In genomic region chr9:128153117-128153946, GRCh38 we compare ENCODE assay signal across 19 cellular contexts. TPM values are rescaled to one million over a fixed set of nuclear protein-coding genes. Genes with fewer than 3 reads are reported as not detected.
A peak's percentile ranks its signal among the peaks of the same experiment; 100 is the strongest.
DNase-seq lines count a peak whose midpoint lies in the region; ATAC-seq and TF ChIP-seq lines count a peak whose summit lies in the region.
"Had no signal": no experiment of that assay in that cellular context is flagged by ENCODE, and none has a peak within 500 bp of the region (broad histone marks: within the 10 kb centered on the region; RNA-seq: fewer than 3 reads in every experiment).

No MANE protein-coding gene starts in this region.

- no peak overlapping the region for H3K4me2 ChIP-seq in osteoblast (ENCODE audit: insufficient read depth, low read length)

- H2AFZ ChIP-seq in osteoblast (ENCODE audit: low read length) = no peak overlapping the region

- H3K9me3 Mint-ChIP-seq in MCF 10A (ENCODE audit: unreplicated experiment) = no peaks in the 10 kb centered on the region
- H3K9me3 Mint-ChIP-seq: CD4-positive, alpha-beta memory T cell had no signal

- peaks cover 29% of the 10 kb centered on the region for H3K4me1 Mint-ChIP-seq in MCF 10A (ENCODE audit: insufficient read depth, unreplicated experiment)

- intact Hi-C loops in MCF 10A (cut with micrococcal nuclease) (no loop called here), breast epithelium (cut with DNase I; ENCODE audit: low total_unique reads) (no loop called here)

- no peaks in the 10 kb centered on the region for H3K36me3 ChIP-seq in breast epithelium
- no peaks in the 10 kb centered on the region for H3K36me3 ChIP-seq in HEK293 (ENCODE audit: control insufficient read depth in 2 of 2, insufficient read depth in 1 of 2, low read length in 2 of 2)
- no peaks in the 10 kb centered on the region for H3K36me3 ChIP-seq in osteoblast (ENCODE audit: insufficient read depth, low read length)

- H3K36me3 Mint-ChIP-seq in MCF 10A (ENCODE audit: insufficient read depth, unreplicated experiment) = no peaks in the 10 kb centered on the region
- H3K36me3 Mint-ChIP-seq: CD4-positive, alpha-beta memory T cell had no signal

- no peaks in the 10 kb centered on the region for H4K20me1 ChIP-seq in osteoblast (ENCODE audit: insufficient read depth, low read length)

- DNase-seq in MCF 10A (ENCODE audit: unreplicated experiment) (no peak), breast epithelium (ENCODE audit: low spot score in 2 of 2) (no peak), islet precursor cell (peak; percentile 52), osteoblast (ENCODE audit: insufficient read length, low spot score, missing footprints) (peak; percentile 62), caudate nucleus (lab: John Stamatoyannopoulos, UW) (no peak), NCI-H510A treated with DMSO at 0.1 percent for 48 hours (lab: John Stamatoyannopoulos, UW) (no peak)
- DNase-seq: 8988T; CD4-positive, alpha-beta memory T cell; MV-4-11; NCI-H1417 treated with DMSO at 0.1 percent for 48 hours; NCI-H1930; NCI-H2171 treated with DMSO at 0.1 percent for 48 hours; NCI-H446 treated with DMSO at 0.1 percent for 48 hours; NCI-H774; PC-3 had no signal

- H3K4me3 Mint-ChIP-seq in MCF 10A (ENCODE audit: unreplicated experiment) = no peak overlapping the region
- H3K4me3 Mint-ChIP-seq: CD4-positive, alpha-beta memory T cell had no signal

- H3K27ac Mint-ChIP-seq in MCF 10A (ENCODE audit: low read depth, unreplicated experiment) = peak overlapping the region; percentile 54
- H3K27ac Mint-ChIP-seq: CD4-positive, alpha-beta memory T cell had no signal

- H3K27me3 ChIP-seq in breast epithelium = no peaks in the 10 kb centered on the region
- peaks cover 3% of the 10 kb centered on the region for H3K27me3 ChIP-seq in osteoblast (ENCODE audit: insufficient read depth, low read length)

- ATAC-seq in GM21381 (IDR thresholded peaks at IDR 0.05; ENCODE audit: unreplicated experiment) = no peak
- ATAC-seq: PC-3 had no signal

- TF ChIP-seq POLR2A in breast epithelium (IDR thresholded peaks at IDR 0.05) = no peak

- H3K27ac ChIP-seq in breast epithelium (no peak overlapping the region), HEK293 (ENCODE audit: extremely low read depth, low read depth, low read length) (no peak overlapping the region), osteoblast (ENCODE audit: low read depth, low read length) (no peak overlapping the region), caudate nucleus (ENCODE audit: low read depth, low read length) (no peak overlapping the region)
- H3K27ac ChIP-seq: HL-60 had no signal

- no peak for TF ChIP-seq CTCF in MCF 10A (IDR thresholded peaks at IDR 0.05; ENCODE audit: unreplicated experiment)
- TF ChIP-seq CTCF in breast epithelium (IDR thresholded peaks at IDR 0.05) = no peak
- TF ChIP-seq CTCF in HEK293 (tag by site-specific recombination; IDR thresholded peaks at IDR 0.05) = no peak
- no peak for TF ChIP-seq CTCF in osteoblast (IDR thresholded peaks at IDR 0.05; ENCODE audit: extremely low read depth, low read depth, low read length)

- H3K4me1 ChIP-seq in breast epithelium (peaks cover 9 to 15% of the 10 kb centered on the region in 2 donors), HEK293 (ENCODE audit: control insufficient read depth, insufficient read depth, low read length) (no peaks in the 10 kb centered on the region), osteoblast (ENCODE audit: insufficient read depth, low read length) (no peaks in the 10 kb centered on the region)

- H3K4me3 ChIP-seq in breast epithelium (no peak overlapping the region), HEK293 (ENCODE audit: low read depth, low read length) (no peak overlapping the region), osteoblast (ENCODE audit: insufficient read depth, low read length) (no peak overlapping the region)

- H3K9me3 ChIP-seq in breast epithelium = no peaks in the 10 kb centered on the region
- no peaks in the 10 kb centered on the region for H3K9me3 ChIP-seq in HEK293 (ENCODE audit: control insufficient read depth, insufficient read depth, low read depth, low read length)
- no peaks in the 10 kb centered on the region for H3K9me3 ChIP-seq in osteoblast (ENCODE audit: low read depth, low read length)

- BruUV-seq in MCF 10A (replicated peaks; lab: Mats Ljungman, UMichigan) = no TSS peak

- no peaks in the 10 kb centered on the region for H3K27me3 Mint-ChIP-seq in MCF 10A (ENCODE audit: insufficient read depth, unreplicated experiment)
- H3K27me3 Mint-ChIP-seq: CD4-positive, alpha-beta memory T cell had no signal

- POLR2A ChIA-PET in MCF 10A (lab: Yijun Ruan, JAX) = no interaction called here
- POLR2A ChIA-PET in HEK293 (lab: Yijun Ruan, JAX) = no interaction called here

- CTCF ChIA-PET in MCF 10A (lab: Yijun Ruan, JAX) = interaction anchor here (0.8 kb wide), 1 partner anchor 249 kb away, joined by 3 read pairs; no protein-coding TSS in a partner anchor
- CTCF ChIA-PET in HEK293 (lab: Yijun Ruan, JAX) = interaction anchor here (0.6 to 1.0 kb wide), 4 partner anchors 29 to 660 kb away, joined by 3 to 4 read pairs (median 4); partner anchors contain the start of gene SLC25A25

- no peaks in the 10 kb centered on the region for H3K79me2 ChIP-seq in osteoblast (ENCODE audit: insufficient read depth, low read length)

TF ChIP-seq in HEK293, 187 proteins besides CTCF, POLR2A, EP300 and RAD21:
- TF ChIP-seq ZNF549 (tag by site-specific recombination; IDR thresholded peaks at IDR 0.05) (no peak), ZNF169 (tag by site-specific recombination; IDR thresholded peaks at IDR 0.05) (no peak), ZNF114 (tag by site-specific recombination; IDR thresholded peaks at IDR 0.05) (no peak), ZNF341 (tag by site-specific recombination; IDR thresholded peaks at IDR 0.05; ENCODE audit: low read depth) (peak; percentile 31), ZXDB (tag by site-specific recombination; IDR thresholded peaks at IDR 0.05) (no peak), ZBTB48 (tag by site-specific recombination; IDR thresholded peaks at IDR 0.05) (no peak), BCL11B (tag by site-specific recombination; IDR thresholded peaks at IDR 0.05; ENCODE audit: low read depth) (no peak), TRIM28 (IDR thresholded peaks at IDR 0.05; ENCODE audit: borderline replicate concordance, low read length) (no peak), ZNF747 (tag by site-specific recombination; IDR thresholded peaks at IDR 0.05) (no peak), ZNF2 (tag by site-specific recombination; IDR thresholded peaks at IDR 0.05) (no peak), GLIS2 (tag by site-specific recombination; IDR thresholded peaks at IDR 0.05) (peak; percentile 22; the same call in 1 of the 2 replicates), ZNF292 (tag by site-specific recombination; IDR thresholded peaks at IDR 0.05; ENCODE audit: borderline replicate concordance, low read depth) (no peak), ZNF10 (tag by site-specific recombination; IDR thresholded peaks at IDR 0.05) (peak; percentile 85), ZNF645 (tag by site-specific recombination; IDR thresholded peaks at IDR 0.05) (no peak), ZNF843 (tag by site-specific recombination; IDR thresholded peaks at IDR 0.05) (no peak), ZIC2 (tag by site-specific recombination; IDR thresholded peaks at IDR 0.05) (peak; percentile 69)
- TF ChIP-seq, protein P1, sequence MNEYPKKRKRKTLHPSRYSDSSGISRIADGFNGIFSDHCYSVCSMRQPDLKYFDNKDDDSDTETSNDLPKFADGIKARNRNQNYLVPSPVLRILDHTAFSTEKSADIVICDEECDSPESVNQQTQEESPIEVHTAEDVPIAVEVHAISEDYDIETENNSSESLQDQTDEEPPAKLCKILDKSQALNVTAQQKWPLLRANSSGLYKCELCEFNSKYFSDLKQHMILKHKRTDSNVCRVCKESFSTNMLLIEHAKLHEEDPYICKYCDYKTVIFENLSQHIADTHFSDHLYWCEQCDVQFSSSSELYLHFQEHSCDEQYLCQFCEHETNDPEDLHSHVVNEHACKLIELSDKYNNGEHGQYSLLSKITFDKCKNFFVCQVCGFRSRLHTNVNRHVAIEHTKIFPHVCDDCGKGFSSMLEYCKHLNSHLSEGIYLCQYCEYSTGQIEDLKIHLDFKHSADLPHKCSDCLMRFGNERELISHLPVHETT (tag by site-specific recombination; IDR thresholded peaks at IDR 0.05) = no peak

RNA-seq across cellular contexts. Expression of gene LCN2, which starts 4.1 kb away (rescaled TPM):
- total RNA-seq in MCF 10A (2022) (7.7 and 41.6 TPM in 2 replicates), breast epithelium (10 to 100 TPM in 2 of 3 donors, not detected in 1; 38.5 to 42.3 TPM), osteoblast (not detected in 2 replicates)
- total RNA-seq: CD4-positive, alpha-beta memory T cell; SK-MEL-5 had no signal

RNA-seq across cellular contexts. Expression of gene BBLN, which starts 6.7 kb away (rescaled TPM):
- 68.6 and 70.4 TPM in 2 replicates for total RNA-seq in MCF 10A (2022)
- total RNA-seq in breast epithelium = 100 to 1,000 TPM; 144 to 232 (median 152) TPM
- total RNA-seq in osteoblast = 24.5 and 33.3 TPM in 2 replicates

RNA-seq across cellular contexts. Expression of gene PTGES2, which starts 25.8 kb away (rescaled TPM):
- total RNA-seq in MCF 10A (2022) (114 and 130 TPM in 2 replicates), breast epithelium (10 to 100 TPM; 35.7 to 86.9 (median 55.0) TPM), osteoblast (42.7 and 50.3 TPM in 2 replicates)

RNA-seq across cellular contexts. Expression of gene CIZ1, which starts 38.0 kb away (rescaled TPM):
- 133 and 151 TPM in 2 replicates for total RNA-seq in MCF 10A (2022)
- total RNA-seq in breast epithelium = 10 to 100 TPM; 54.1 to 71.8 (median 58.4) TPM
- 33.7 and 40.1 TPM in 2 replicates for total RNA-seq in osteoblast

RNA-seq across cellular contexts. Expression of gene DNM1, which starts 49.8 kb away (rescaled TPM):
- total RNA-seq in MCF 10A (2022) = 0.98 and 2.0 TPM in 2 replicates
- 10 to 100 TPM; 11.3 to 36.0 (median 12.5) TPM for total RNA-seq in breast epithelium
- total RNA-seq in osteoblast = 3.6 and 6.5 TPM in 2 replicates

Comparison
In these comparisons a context has a peak if more than half of its experiments do, and no peak if none do; other contexts are left out.
1. DNase-seq: peak in islet precursor cell (single experiment) and osteoblast (single experiment); none in MCF 10A (single experiment), breast epithelium (0 of 2), caudate nucleus (0 of 61) and NCI-H510A treated with DMSO at 0.1 percent for 48 hours (single experiment).